ENCODE assay signal across 8 cellular contexts in genomic region chr13:109145631-109146030, GRCh38.
DNase-seq lines count a peak whose midpoint lies in the region; TF ChIP-seq lines count a peak whose summit lies in the region.

No MANE protein-coding gene starts in this region.

- TF ChIP-seq CTCF in KMS-11 (conservative IDR thresholded peaks at IDR 0.05; ENCODE audit: low read depth, low read length) (peak; percentile 51), fibroblast of lung (conservative IDR thresholded peaks at IDR 0.05 in 1 of 2, IDR thresholded peaks at IDR 0.05 in 1 of 2; ENCODE audit: low read depth in 1 of 2, low read length in 2 of 2) (peak; percentile 95 to 98)

- H3K14ac ChIP-seq in neuronal stem cell (ENCODE audit: low read length) = no peak overlapping the region

- H3K27ac ChIP-seq in KMS-11 (no peak overlapping the region), fibroblast of lung (ENCODE audit: insufficient read depth, low read length) (no peak overlapping the region), neuronal stem cell (replicated peaks; ENCODE audit: low read length) (no peak overlapping the region)

- H2BK5ac ChIP-seq in neuronal stem cell (ENCODE audit: low read length) = no peak overlapping the region

- no peak overlapping the region for H2BK120ac ChIP-seq in neuronal stem cell (ENCODE audit: low read depth, low read length)

- H3K36me3 ChIP-seq in KMS-11 (ENCODE audit: insufficient read depth) (no peaks in the 10 kb centered on the region), fibroblast of lung (ENCODE audit: control insufficient read depth, insufficient read depth, low read length) (no peaks in the 10 kb centered on the region), neuronal stem cell (replicated peaks in 1 of 2; ENCODE audit: control insufficient read depth in 2 of 2, insufficient read depth in 2 of 2, low read length in 2 of 2) (no peaks in the 10 kb centered on the region)

- H3K23ac ChIP-seq in neuronal stem cell (ENCODE audit: low read depth, low read length, poor library complexity) = no peak overlapping the region

- H2BK12ac ChIP-seq in neuronal stem cell (ENCODE audit: low read length) = no peak overlapping the region

- H3K79me2 ChIP-seq in KMS-11 (ENCODE audit: insufficient read depth, low read depth) = no peaks in the 10 kb centered on the region
- no peaks in the 10 kb centered on the region for H3K79me2 ChIP-seq in fibroblast of lung (ENCODE audit: control insufficient read depth, insufficient read depth, low read length)

- H3K18ac ChIP-seq in neuronal stem cell (ENCODE audit: low read length) = no peak overlapping the region

- no peak overlapping the region for H2BK15ac ChIP-seq in neuronal stem cell (ENCODE audit: low read length)

- WGBS in neuronal stem cell (ENCODE audit: extremely low coverage in 2 of 2, insufficient read length in 2 of 2, insufficient replicate concordance in 1 of 2), 2 donors = no CpG with 5 or more reads among the region's 4 CpGs

- no peak overlapping the region for H3K4me2 ChIP-seq in KMS-11
- H3K4me2 ChIP-seq in fibroblast of lung (ENCODE audit: extremely low read depth, insufficient read depth, low read length) = no peak overlapping the region
- H3K4me2 ChIP-seq in neuronal stem cell (ENCODE audit: insufficient read depth, low read length, poor library complexity, severe bottlenecking) = no peak overlapping the region

- no peak overlapping the region for H4K8ac ChIP-seq in neuronal stem cell (ENCODE audit: low read depth, low read length)

- no peak overlapping the region for H2AK5ac ChIP-seq in neuronal stem cell (ENCODE audit: low read depth, low read length)

- H3K4ac ChIP-seq in neuronal stem cell (ENCODE audit: low read length) = no peak overlapping the region

- H3K9me3 ChIP-seq in fibroblast of lung (ENCODE audit: control insufficient read depth, insufficient read depth, low read depth, low read length) (no peaks in the 10 kb centered on the region), neuronal stem cell (replicated peaks in 1 of 2; ENCODE audit: control insufficient read depth in 2 of 2, insufficient read depth in 1 of 2, low read depth in 1 of 2, low read length in 2 of 2) (peaks cover 0 to 2% of the 10 kb centered on the region in 2 donors)

- H2AFZ ChIP-seq in KMS-11 (ENCODE audit: low read depth) (no peak overlapping the region), fibroblast of lung (ENCODE audit: low read length) (no peak overlapping the region), neuronal stem cell (ENCODE audit: low read length) (no peak overlapping the region)

- no peaks in the 10 kb centered on the region for H3K79me1 ChIP-seq in neuronal stem cell (ENCODE audit: low read depth, low read length)

- no peak overlapping the region for H4K91ac ChIP-seq in neuronal stem cell (ENCODE audit: low read depth, low read length, poor library complexity)

- no peak overlapping the region for H3K4me3 ChIP-seq in KMS-11 (IDR thresholded peaks at IDR 0.05; ENCODE audit: insufficient read depth, low read depth, low read length)
- H3K4me3 ChIP-seq in fibroblast of lung (replicated peaks in 1 of 4; ENCODE audit: control extremely low read depth in 1 of 4, insufficient read depth in 1 of 4, low read depth in 3 of 4, low read length in 4 of 4) = no peak overlapping the region
- H3K4me3 ChIP-seq in neuronal stem cell (ENCODE audit: low read length in 2 of 2) = no peak overlapping the region

- no peak overlapping the region for H3K9ac ChIP-seq in KMS-11
- no peak overlapping the region for H3K9ac ChIP-seq in fibroblast of lung (ENCODE audit: insufficient read depth, low read length)
- no peak overlapping the region for H3K9ac ChIP-seq in neuronal stem cell (ENCODE audit: low read depth, low read length, poor library complexity)

- H4K20me1 ChIP-seq in KMS-11 (ENCODE audit: insufficient read depth) (no peaks in the 10 kb centered on the region), fibroblast of lung (ENCODE audit: control insufficient read depth, extremely low read depth, insufficient read depth, low read length) (no peaks in the 10 kb centered on the region)

- H3K4me1 ChIP-seq in KMS-11 (ENCODE audit: low read depth, poor library complexity, severe bottlenecking) (no peaks in the 10 kb centered on the region), fibroblast of lung (ENCODE audit: control insufficient read depth, extremely low read depth, insufficient read depth, low read length) (no peaks in the 10 kb centered on the region), neuronal stem cell (ENCODE audit: control insufficient read depth in 2 of 2, insufficient read depth in 1 of 2, low read depth in 1 of 2, low read length in 2 of 2) (peaks cover 5 to 6% of the 10 kb centered on the region in 2 donors)

- no peaks in the 10 kb centered on the region for H3K27me3 ChIP-seq in KMS-11 (ENCODE audit: insufficient read depth, low read depth)
- H3K27me3 ChIP-seq in fibroblast of lung (ENCODE audit: control insufficient read depth, insufficient read depth, low read length) = no peaks in the 10 kb centered on the region
- no peaks in the 10 kb centered on the region for H3K27me3 ChIP-seq in neuronal stem cell (ENCODE audit: control insufficient read depth in 3 of 3, insufficient read depth in 3 of 3, low read depth in 1 of 3, low read length in 3 of 3)

- DNase-seq in 8988T (peak; percentile 37), GM04504 (ENCODE audit: low read depth) (peak; percentile 48), H4 (ENCODE audit: low spot score) (peak; percentile 52), SHP77 (lab: John Stamatoyannopoulos, UW) (peak; percentile 77 to 88), fibroblast of lung (ENCODE audit: low read depth in 2 of 2) (peak; percentile 64 to 82), neuronal stem cell (ENCODE audit: low spot score) (peak; percentile 24), NCI-H2227 (lab: John Stamatoyannopoulos, UW; ENCODE audit: unreplicated experiment) (no peak)
